Comparison of ENCODE assay signal across 11 cellular contexts in the genomic region with DNA sequence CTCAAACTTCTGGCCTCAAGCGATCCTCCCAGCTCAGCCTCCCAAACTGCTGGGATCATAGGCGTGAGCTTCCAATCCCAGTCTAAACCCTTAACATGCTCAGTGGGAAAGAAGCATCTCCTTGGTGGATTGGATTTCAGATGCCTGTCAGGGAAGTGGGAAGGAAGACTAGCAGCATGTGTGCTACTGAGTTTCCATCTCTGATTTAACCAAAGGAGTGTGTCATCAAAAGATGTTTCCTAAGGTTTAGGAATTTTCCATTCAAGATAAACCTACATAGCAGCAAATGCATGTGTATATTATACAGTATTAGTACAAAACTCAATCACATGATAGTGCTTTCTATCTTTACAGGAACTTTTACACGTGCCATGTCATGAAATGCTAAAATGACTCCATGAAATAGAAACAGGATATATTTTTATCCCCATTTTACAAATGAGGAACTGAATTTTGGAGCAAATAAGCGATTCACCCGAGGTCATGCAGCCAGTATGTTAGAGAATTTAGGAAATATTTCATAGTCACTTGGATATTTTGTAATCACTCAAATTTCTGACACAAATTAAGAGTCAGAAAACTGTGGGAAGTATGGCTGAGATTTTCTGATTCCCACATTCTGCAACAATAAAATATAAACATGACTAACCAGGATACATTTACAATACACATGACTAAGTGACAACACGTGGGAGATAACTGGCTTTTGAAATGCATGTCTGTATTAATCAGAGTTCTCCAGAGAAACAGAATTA. TPM values are rescaled to one million over a fixed set of nuclear protein-coding genes. Genes with fewer than 3 reads are reported as not detected.
DNase-seq lines count a peak whose midpoint lies in the region; ATAC-seq, FAIRE-seq and TF ChIP-seq lines count a peak whose summit lies in the region.
"Had no signal": no experiment of that assay in that cellular context is flagged by ENCODE, and none has a peak within 500 bp of the region (broad histone marks: within the 10 kb centered on the region; RNA-seq: fewer than 3 reads in every experiment).

No MANE protein-coding gene starts in this region.

- FAIRE-seq in GM12892 (lab: Jason Lieb, UNC), result no peak

- in situ Hi-C loops in Panc1 (cut with HindIII; ENCODE audit: low pct_unique_long_range_greater_than_20kb, low sequenced_read_pairs), result no loop called here

- no peak for TF ChIP-seq POLR2A in GM12892 (IDR thresholded peaks at IDR 0.05; ENCODE audit: low read depth, low read length)

- no peak overlapping the region for H3K4me3 ChIP-seq in Panc1 (ENCODE audit: low read depth in 2 of 2, low read length in 2 of 2)

- POLR2A ChIA-PET in Panc1 (lab: Charles Lee), result no interaction called here

- H3K27me3 ChIP-seq in Panc1 (ENCODE audit: control insufficient read depth, insufficient read depth, low read length), result no peaks in the 10 kb centered on the region

- ATAC-seq in Panc1 (no peak), GM21786 (IDR thresholded peaks at IDR 0.05; ENCODE audit: unreplicated experiment) (no peak)
- ATAC-seq: stimulated activated naive CD8-positive, alpha-beta T cell treated with anti-CD3 and anti-CD28 coated beads, Interleukin-15, Interleukin-2, amounts not matched to agents 100 U/mL and 50 U/mL, for 24 hours had no signal

- H3K36me3 ChIP-seq in Panc1 (ENCODE audit: control insufficient read depth, insufficient read depth, low read length), result no peaks in the 10 kb centered on the region

- H3K27ac ChIP-seq in Panc1 (ENCODE audit: low read length) (peak overlapping the region; percentile 45; the same call in 1 of the 2 replicates), epithelial cell of prostate (no peak overlapping the region)

- DNase-seq in CD1c-positive myeloid dendritic cell (ENCODE audit: extremely low spot score) (peak; percentile 89), Panc1 (ENCODE audit: low read depth, low spot score) (no peak), epithelial cell of prostate (ENCODE audit: low read depth, low spot score) (peak; percentile 41), renal cortical epithelial cell (ENCODE audit: low read depth) (peak; percentile 28), DMS53 treated with DMSO at 0.1 percent for 48 hours (lab: John Stamatoyannopoulos, UW; ENCODE audit: unreplicated experiment) (no peak), GM12892 (ENCODE audit: insufficient read length) (no peak), T-helper 2 cell (no peak)
- DNase-seq: amygdala; stimulated activated CD4-positive, alpha-beta T cell treated with anti-CD3 and anti-CD28 coated beads, Interleukin-4, amount 100 ng/mL, for 4 hours; stimulated activated naive CD8-positive, alpha-beta T cell treated with anti-CD3 and anti-CD28 coated beads, Interleukin-15, Interleukin-2, amounts not matched to agents 100 U/mL and 50 U/mL, for 24 hours had no signal

- TF ChIP-seq CTCF in Panc1 (IDR thresholded peaks at IDR 0.05), result no peak

- BruUV-seq in Panc1 (replicated peaks; lab: Mats Ljungman, UMichigan), result no TSS peak

- intact Hi-C loops in Panc1 (cut with micrococcal nuclease; ENCODE audit: unreplicated experiment), result no loop called here

- no peaks in the 10 kb centered on the region for H3K9me3 ChIP-seq in Panc1 (ENCODE audit: control insufficient read depth, insufficient read depth, low read depth, low read length)

- CTCF ChIA-PET in Panc1 (lab: Charles Lee), result no interaction called here

- H3K4me1 ChIP-seq in Panc1 (ENCODE audit: control insufficient read depth, insufficient read depth, low read length), result no peaks in the 10 kb centered on the region; the same call in 1 of the 2 replicates

RNA-seq across cellular contexts. Expression of a gene that starts 11.5 kb away (rescaled TPM):
- total RNA-seq in Panc1 (2021; ENCODE audit: unreplicated experiment) (14.3 TPM), renal cortical epithelial cell (0.10 TPM in 1 of 2 replicates, not detected in the other)
- polyA plus RNA-seq in Panc1 (2012; ENCODE audit: insufficient read length), result 6.2 TPM
- not detected for polyA plus RNA-seq in GM12892 (2012; ENCODE audit: missing spikeins)

Comparison
In these comparisons a context has a peak if more than half of its experiments do, and no peak if none do; other contexts are left out.
1. DNase-seq: peak in CD1c-positive myeloid dendritic cell (single experiment), epithelial cell of prostate (single experiment) and renal cortical epithelial cell (single experiment); none in Panc1 (single experiment), DMS53 treated with DMSO at 0.1 percent for 48 hours (single experiment), GM12892 (single experiment) and T-helper 2 cell (0 of 5).
2. RNA of a gene that starts 11.5 kb away (total RNA-seq): 14.3 TPM in Panc1 (single experiment); 0.10 TPM in renal cortical epithelial cell; every median in the first group is over 10 times any median in the second.